ENCODE assay signal across 27 cellular contexts in genomic region chr12:78414071-78414470, GRCh38.
"Had no signal": no experiment of that assay in that cellular context is flagged by ENCODE, and none has a peak within 500 bp of the region (broad histone marks: within the 10 kb centered on the region; RNA-seq: fewer than 3 reads in every experiment).

No MANE protein-coding gene starts in this region.

- H3K4me2 ChIP-seq: hepatocyte had no signal

- H3K36me3 ChIP-seq: esophagus muscularis mucosa, esophagus squamous epithelium, gastrocnemius medialis, gastroesophageal sphincter, heart left ventricle, heart right ventricle had no signal

- H3K4me1 ChIP-seq: esophagus muscularis mucosa, esophagus squamous epithelium, foreskin keratinocyte, gastrocnemius medialis, gastroesophageal sphincter, heart left ventricle, heart right ventricle had no signal

- DNase-seq: cortex of kidney; dermis blood vessel endothelial cell; dorsolateral prefrontal cortex; effector CD4-positive, alpha-beta T cell; effector CD8-positive, alpha-beta T cell; effector memory CD4-positive, alpha-beta T cell; effector memory CD8-positive, alpha-beta T cell; endodermal cell; erythroblast; esophagus squamous epithelium; foreskin fibroblast; foreskin keratinocyte; foreskin melanocyte; gastrocnemius medialis; glutamatergic neuron; head of caudate nucleus; heart left ventricle; heart right ventricle had no signal

- H2AFZ ChIP-seq: hepatocyte had no signal

- H3K4me3 ChIP-seq: coronary artery, dorsolateral prefrontal cortex, esophagus muscularis mucosa, esophagus squamous epithelium, gastrocnemius medialis, gastroesophageal sphincter, heart left ventricle, heart right ventricle, hepatocyte had no signal

- H3K9me3 ChIP-seq: esophagus muscularis mucosa, gastrocnemius medialis, gastroesophageal sphincter had no signal

- H3K27me3 ChIP-seq: dorsolateral prefrontal cortex, esophagus squamous epithelium, foreskin keratinocyte, gastrocnemius medialis, gastroesophageal sphincter, heart left ventricle, heart right ventricle, hepatocyte had no signal

- FAIRE-seq: colon, endometrium, endothelial cell of umbilical vein had no signal

- H3K79me2 ChIP-seq: hepatocyte had no signal

- ATAC-seq: effector memory CD8-positive, alpha-beta T cell; esophagus mucosa; foreskin keratinocyte; gastrocnemius medialis; gastroesophageal sphincter; heart left ventricle; heart right ventricle had no signal

- H3K27ac ChIP-seq: coronary artery, dorsolateral prefrontal cortex, epithelial cell of prostate, esophagus muscularis mucosa, esophagus squamous epithelium, foreskin keratinocyte, gastrocnemius medialis, gastroesophageal sphincter, heart left ventricle, heart right ventricle, hepatocyte had no signal
